Comparison of ENCODE assay signal across 2 cellular contexts in the genomic region with DNA sequence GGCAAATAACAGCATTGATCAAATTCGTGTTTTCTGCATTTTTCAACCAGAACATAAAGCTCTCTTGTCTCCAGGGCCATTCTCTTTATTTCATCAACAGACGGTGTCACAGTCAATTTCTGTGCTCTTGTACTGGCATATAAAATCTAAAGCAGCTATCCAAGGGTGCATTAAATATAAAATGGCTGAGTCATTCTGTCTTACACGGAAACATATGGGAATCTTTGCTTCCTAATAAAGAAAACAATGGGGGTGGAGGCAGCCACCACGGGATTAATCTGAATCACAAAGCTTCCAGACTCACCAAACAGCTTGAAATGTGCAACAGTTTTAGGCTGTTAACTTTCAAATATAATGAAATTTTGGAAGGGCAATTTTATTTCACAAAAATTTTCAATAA.
TF ChIP-seq lines count a peak whose summit lies in the region.

No MANE protein-coding gene starts in this region.

TF ChIP-seq in GM23338, 12 proteins besides CTCF, POLR2A, EP300 and RAD21 (continued from another document):
- TF ChIP-seq, protein P1, sequence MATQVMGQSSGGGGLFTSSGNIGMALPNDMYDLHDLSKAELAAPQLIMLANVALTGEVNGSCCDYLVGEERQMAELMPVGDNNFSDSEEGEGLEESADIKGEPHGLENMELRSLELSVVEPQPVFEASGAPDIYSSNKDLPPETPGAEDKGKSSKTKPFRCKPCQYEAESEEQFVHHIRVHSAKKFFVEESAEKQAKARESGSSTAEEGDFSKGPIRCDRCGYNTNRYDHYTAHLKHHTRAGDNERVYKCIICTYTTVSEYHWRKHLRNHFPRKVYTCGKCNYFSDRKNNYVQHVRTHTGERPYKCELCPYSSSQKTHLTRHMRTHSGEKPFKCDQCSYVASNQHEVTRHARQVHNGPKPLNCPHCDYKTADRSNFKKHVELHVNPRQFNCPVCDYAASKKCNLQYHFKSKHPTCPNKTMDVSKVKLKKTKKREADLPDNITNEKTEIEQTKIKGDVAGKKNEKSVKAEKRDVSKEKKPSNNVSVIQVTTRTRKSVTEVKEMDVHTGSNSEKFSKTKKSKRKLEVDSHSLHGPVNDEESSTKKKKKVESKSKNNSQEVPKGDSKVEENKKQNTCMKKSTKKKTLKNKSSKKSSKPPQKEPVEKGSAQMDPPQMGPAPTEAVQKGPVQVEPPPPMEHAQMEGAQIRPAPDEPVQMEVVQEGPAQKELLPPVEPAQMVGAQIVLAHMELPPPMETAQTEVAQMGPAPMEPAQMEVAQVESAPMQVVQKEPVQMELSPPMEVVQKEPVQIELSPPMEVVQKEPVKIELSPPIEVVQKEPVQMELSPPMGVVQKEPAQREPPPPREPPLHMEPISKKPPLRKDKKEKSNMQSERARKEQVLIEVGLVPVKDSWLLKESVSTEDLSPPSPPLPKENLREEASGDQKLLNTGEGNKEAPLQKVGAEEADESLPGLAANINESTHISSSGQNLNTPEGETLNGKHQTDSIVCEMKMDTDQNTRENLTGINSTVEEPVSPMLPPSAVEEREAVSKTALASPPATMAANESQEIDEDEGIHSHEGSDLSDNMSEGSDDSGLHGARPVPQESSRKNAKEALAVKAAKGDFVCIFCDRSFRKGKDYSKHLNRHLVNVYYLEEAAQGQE (IDR thresholded peaks at IDR 0.05; ENCODE audit: unreplicated experiment): no peak
- no peak for TF ChIP-seq EZH2phosphoT487 (IDR thresholded peaks at IDR 0.05; ENCODE audit: unreplicated experiment)
- TF ChIP-seq POLR2AphosphoS5 (IDR thresholded peaks at IDR 0.05; ENCODE audit: low read depth): no peak
- TF ChIP-seq, protein P2, sequence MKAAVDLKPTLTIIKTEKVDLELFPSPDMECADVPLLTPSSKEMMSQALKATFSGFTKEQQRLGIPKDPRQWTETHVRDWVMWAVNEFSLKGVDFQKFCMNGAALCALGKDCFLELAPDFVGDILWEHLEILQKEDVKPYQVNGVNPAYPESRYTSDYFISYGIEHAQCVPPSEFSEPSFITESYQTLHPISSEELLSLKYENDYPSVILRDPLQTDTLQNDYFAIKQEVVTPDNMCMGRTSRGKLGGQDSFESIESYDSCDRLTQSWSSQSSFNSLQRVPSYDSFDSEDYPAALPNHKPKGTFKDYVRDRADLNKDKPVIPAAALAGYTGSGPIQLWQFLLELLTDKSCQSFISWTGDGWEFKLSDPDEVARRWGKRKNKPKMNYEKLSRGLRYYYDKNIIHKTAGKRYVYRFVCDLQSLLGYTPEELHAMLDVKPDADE (IDR thresholded peaks at IDR 0.05): no peak
- no peak for TF ChIP-seq EZH2 (IDR thresholded peaks at IDR 0.05; ENCODE audit: low read depth, unreplicated experiment)
- TF ChIP-seq, protein P3, sequence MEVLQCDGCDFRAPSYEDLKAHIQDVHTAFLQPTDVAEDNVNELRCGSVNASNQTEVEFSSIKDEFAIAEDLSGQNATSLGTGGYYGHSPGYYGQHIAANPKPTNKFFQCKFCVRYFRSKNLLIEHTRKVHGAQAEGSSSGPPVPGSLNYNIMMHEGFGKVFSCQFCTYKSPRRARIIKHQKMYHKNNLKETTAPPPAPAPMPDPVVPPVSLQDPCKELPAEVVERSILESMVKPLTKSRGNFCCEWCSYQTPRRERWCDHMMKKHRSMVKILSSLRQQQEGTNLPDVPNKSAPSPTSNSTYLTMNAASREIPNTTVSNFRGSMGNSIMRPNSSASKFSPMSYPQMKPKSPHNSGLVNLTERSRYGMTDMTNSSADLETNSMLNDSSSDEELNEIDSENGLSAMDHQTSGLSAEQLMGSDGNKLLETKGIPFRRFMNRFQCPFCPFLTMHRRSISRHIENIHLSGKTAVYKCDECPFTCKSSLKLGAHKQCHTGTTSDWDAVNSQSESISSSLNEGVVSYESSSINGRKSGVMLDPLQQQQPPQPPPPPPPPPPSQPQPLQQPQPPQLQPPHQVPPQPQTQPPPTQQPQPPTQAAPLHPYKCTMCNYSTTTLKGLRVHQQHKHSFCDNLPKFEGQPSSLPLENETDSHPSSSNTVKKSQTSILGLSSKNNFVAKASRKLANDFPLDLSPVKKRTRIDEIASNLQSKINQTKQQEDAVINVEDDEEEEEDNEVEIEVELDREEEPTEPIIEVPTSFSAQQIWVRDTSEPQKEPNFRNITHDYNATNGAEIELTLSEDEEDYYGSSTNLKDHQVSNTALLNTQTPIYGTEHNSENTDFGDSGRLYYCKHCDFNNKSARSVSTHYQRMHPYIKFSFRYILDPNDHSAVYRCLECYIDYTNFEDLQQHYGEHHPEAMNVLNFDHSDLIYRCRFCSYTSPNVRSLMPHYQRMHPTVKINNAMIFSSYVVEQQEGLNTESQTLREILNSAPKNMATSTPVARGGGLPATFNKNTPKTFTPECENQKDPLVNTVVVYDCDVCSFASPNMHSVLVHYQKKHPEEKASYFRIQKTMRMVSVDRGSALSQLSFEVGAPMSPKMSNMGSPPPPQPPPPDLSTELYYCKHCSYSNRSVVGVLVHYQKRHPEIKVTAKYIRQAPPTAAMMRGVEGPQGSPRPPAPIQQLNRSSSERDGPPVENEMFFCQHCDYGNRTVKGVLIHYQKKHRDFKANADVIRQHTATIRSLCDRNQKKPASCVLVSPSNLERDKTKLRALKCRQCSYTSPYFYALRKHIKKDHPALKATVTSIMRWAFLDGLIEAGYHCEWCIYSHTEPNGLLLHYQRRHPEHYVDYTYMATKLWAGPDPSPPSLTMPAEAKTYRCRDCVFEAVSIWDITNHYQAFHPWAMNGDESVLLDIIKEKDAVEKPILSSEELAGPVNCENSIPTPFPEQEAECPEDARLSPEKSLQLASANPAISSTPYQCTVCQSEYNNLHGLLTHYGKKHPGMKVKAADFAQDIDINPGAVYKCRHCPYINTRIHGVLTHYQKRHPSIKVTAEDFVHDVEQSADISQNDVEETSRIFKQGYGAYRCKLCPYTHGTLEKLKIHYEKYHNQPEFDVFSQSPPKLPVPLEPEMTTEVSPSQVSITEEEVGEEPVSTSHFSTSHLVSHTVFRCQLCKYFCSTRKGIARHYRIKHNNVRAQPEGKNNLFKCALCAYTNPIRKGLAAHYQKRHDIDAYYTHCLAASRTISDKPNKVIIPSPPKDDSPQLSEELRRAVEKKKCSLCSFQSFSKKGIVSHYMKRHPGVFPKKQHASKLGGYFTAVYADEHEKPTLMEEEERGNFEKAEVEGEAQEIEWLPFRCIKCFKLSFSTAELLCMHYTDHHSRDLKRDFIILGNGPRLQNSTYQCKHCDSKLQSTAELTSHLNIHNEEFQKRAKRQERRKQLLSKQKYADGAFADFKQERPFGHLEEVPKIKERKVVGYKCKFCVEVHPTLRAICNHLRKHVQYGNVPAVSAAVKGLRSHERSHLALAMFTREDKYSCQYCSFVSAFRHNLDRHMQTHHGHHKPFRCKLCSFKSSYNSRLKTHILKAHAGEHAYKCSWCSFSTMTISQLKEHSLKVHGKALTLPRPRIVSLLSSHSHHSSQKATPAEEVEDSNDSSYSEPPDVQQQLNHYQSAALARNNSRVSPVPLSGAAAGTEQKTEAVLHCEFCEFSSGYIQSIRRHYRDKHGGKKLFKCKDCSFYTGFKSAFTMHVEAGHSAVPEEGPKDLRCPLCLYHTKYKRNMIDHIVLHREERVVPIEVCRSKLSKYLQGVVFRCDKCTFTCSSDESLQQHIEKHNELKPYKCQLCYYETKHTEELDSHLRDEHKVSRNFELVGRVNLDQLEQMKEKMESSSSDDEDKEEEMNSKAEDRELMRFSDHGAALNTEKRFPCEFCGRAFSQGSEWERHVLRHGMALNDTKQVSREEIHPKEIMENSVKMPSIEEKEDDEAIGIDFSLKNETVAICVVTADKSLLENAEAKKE (CRISPR knock-in tag; IDR thresholded peaks at IDR 0.05): no peak
- no peak for TF ChIP-seq STAT1 (IDR thresholded peaks at IDR 0.05; ENCODE audit: unreplicated experiment)
- no peak for TF ChIP-seq JUNB (IDR thresholded peaks at IDR 0.05; ENCODE audit: unreplicated experiment)
- no peak for TF ChIP-seq CREB1 (CRISPR knock-in tag; IDR thresholded peaks at IDR 0.05; ENCODE audit: low read depth)
- no peak for TF ChIP-seq NANOG (IDR thresholded peaks at IDR 0.05; ENCODE audit: borderline replicate concordance)

TF ChIP-seq in SK-N-SH, 30 proteins besides CTCF, POLR2A, EP300 and RAD21 (continued from another document):
- no peak for TF ChIP-seq TEAD4 (IDR thresholded peaks at IDR 0.05; ENCODE audit: borderline replicate concordance, insufficient read depth)
- TF ChIP-seq, protein P4, sequence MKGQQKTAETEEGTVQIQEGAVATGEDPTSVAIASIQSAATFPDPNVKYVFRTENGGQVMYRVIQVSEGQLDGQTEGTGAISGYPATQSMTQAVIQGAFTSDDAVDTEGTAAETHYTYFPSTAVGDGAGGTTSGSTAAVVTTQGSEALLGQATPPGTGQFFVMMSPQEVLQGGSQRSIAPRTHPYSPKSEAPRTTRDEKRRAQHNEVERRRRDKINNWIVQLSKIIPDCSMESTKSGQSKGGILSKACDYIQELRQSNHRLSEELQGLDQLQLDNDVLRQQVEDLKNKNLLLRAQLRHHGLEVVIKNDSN (IDR thresholded peaks at IDR 0.05; ENCODE audit: borderline replicate concordance, low read depth): no peak
- no peak for TF ChIP-seq ELF1 (IDR thresholded peaks at IDR 0.05)
- TF ChIP-seq FOSL2 (IDR thresholded peaks at IDR 0.05; ENCODE audit: borderline replicate concordance, low read depth): peak; percentile 63; the same call in 1 of the 2 replicates
- TF ChIP-seq TCF12 (IDR thresholded peaks at IDR 0.05): peak; percentile 80
- TF ChIP-seq GATA2 (CRISPR knock-in tag; IDR thresholded peaks at IDR 0.05): no peak
- no peak for TF ChIP-seq MEF2A (IDR thresholded peaks at IDR 0.05; ENCODE audit: borderline replicate concordance, low read depth)
- TF ChIP-seq JUND (IDR thresholded peaks at IDR 0.05): peak; percentile 64
- TF ChIP-seq RFX5 (IDR thresholded peaks at IDR 0.05; ENCODE audit: low read length): no peak
